Comparison of ENCODE assay signal across 22 cellular contexts in genomic region chr6:151632415-151632987, GRCh38.
DNase-seq lines count a peak whose midpoint lies in the region; ATAC-seq, FAIRE-seq and TF ChIP-seq lines count a peak whose summit lies in the region.
"Had no signal": no experiment of that assay in that cellular context is flagged by ENCODE, and none has a peak within 500 bp of the region (broad histone marks: within the 10 kb centered on the region; RNA-seq: fewer than 3 reads in every experiment).

No MANE protein-coding gene starts in this region.

- H3K27ac ChIP-seq in HepG2 (ENCODE audit: extremely low read length, insufficient read depth, low read length) (no peak overlapping the region), osteoblast (ENCODE audit: low read depth, low read length) (no peak overlapping the region), thyroid gland (no peak overlapping the region)
- H3K27ac ChIP-seq: GM23248, HL-60 had no signal

- 20% methylated on average over 2 of the region's 2 CpGs for WGBS in HepG2 (ENCODE audit: low lambda C conversion rate)
- WGBS in thyroid gland, 2 donors = 88 to 93% methylated on average over 2 of the region's 2 CpGs

- H2AFZ ChIP-seq in HepG2 (ENCODE audit: low read length) = no peak overlapping the region
- H2AFZ ChIP-seq in osteoblast (ENCODE audit: low read length) = peak overlapping the region; percentile 67
- H2AFZ ChIP-seq: GM23248 had no signal

- no peak overlapping the region for H3K4me3 Mint-ChIP-seq in stimulated activated naive CD8-positive, alpha-beta T cell treated with anti-CD3 and anti-CD28 coated beads, Interleukin-15, amount 100 ng/mL, for 72 hours
- H3K4me3 Mint-ChIP-seq: CD4-positive, CD25-positive, alpha-beta regulatory T cell; CD8-positive, alpha-beta memory T cell had no signal

- H3K4me3 ChIP-seq in HepG2 (replicated peaks in 1 of 3; ENCODE audit: insufficient read depth in 1 of 3, low read depth in 2 of 3, low read length in 3 of 3) = no peak overlapping the region
- peak overlapping the region; percentile 41 for H3K4me3 ChIP-seq in osteoblast (ENCODE audit: insufficient read depth, low read length)
- H3K4me3 ChIP-seq in thyroid gland (replicated peaks in 1 of 3) = no peak overlapping the region
- H3K4me3 ChIP-seq: GM23248, HAP-1 had no signal

- TF ChIP-seq CTCF in HepG2 (CRISPR knock-in tag; IDR thresholded peaks at IDR 0.05) = no peak
- TF ChIP-seq CTCF in osteoblast (IDR thresholded peaks at IDR 0.05; ENCODE audit: extremely low read depth, low read depth, low read length) = no peak
- no peak for TF ChIP-seq CTCF in thyroid gland (IDR thresholded peaks at IDR 0.05)

- peak; percentile 76 for FAIRE-seq in endometrium (lab: Jason Lieb, UNC)
- peak; percentile 15 for FAIRE-seq in HepG2 (lab: Jason Lieb, UNC)
- FAIRE-seq: A204.1, G401.6, GM12891, GM19239 had no signal

- H3K79me2 ChIP-seq in HepG2 (ENCODE audit: insufficient read depth, low read length) (no peaks in the 10 kb centered on the region), osteoblast (ENCODE audit: insufficient read depth, low read length) (no peaks in the 10 kb centered on the region)

- TF ChIP-seq RAD21 in HepG2 (CRISPR knock-in tag; IDR thresholded peaks at IDR 0.05) = no peak

- H3K4me1 ChIP-seq in HepG2 (ENCODE audit: insufficient read depth, low read length) (peaks cover 39% of the 10 kb centered on the region), osteoblast (ENCODE audit: insufficient read depth, low read length) (peaks cover 24% of the 10 kb centered on the region), thyroid gland (peaks cover 0 to 8% of the 10 kb centered on the region in 2 donors)
- H3K4me1 ChIP-seq: BE2C had no signal

- CTCF ChIA-PET in HepG2 (lab: Yijun Ruan, JAX; ENCODE audit: low intra/inter-chr PET ratio, low total read pairs) = no interaction called here

- no peaks in the 10 kb centered on the region for H3K9me3 ChIP-seq in HepG2 (ENCODE audit: low read length)
- no peaks in the 10 kb centered on the region for H3K9me3 ChIP-seq in osteoblast (ENCODE audit: low read depth, low read length)
- no peaks in the 10 kb centered on the region for H3K9me3 ChIP-seq in thyroid gland
- H3K9me3 ChIP-seq: BE2C, HAP-1 had no signal

- no peak for TF ChIP-seq EP300 in HepG2 (IDR thresholded peaks at IDR 0.05; ENCODE audit: low read depth in 2 of 2, low read length in 2 of 2)
- TF ChIP-seq EP300 in HepG2 (CRISPR knock-in tag; IDR thresholded peaks at IDR 0.05; ENCODE audit: borderline replicate concordance) = no peak

- H3K27me3 Mint-ChIP-seq in stimulated activated naive CD8-positive, alpha-beta T cell treated with anti-CD3 and anti-CD28 coated beads, Interleukin-15, amount 100 ng/mL, for 72 hours = peaks cover 37% of the 10 kb centered on the region

- DNase-seq in HepG2 (ENCODE audit: low spot score) = no peak
- DNase-seq in osteoblast (ENCODE audit: insufficient read length, low spot score, missing footprints) = no peak
- DNase-seq in stimulated activated CD4-positive, alpha-beta T cell treated with anti-CD3 and anti-CD28 coated beads, Interleukin-4, amount 100 ng/mL, for 1 hour = no peak
- no peak for DNase-seq in thyroid gland
- no peak for DNase-seq in stimulated activated naive CD8-positive, alpha-beta T cell treated with anti-CD3 and anti-CD28 coated beads, Interleukin-15, amount 100 ng/mL, for 72 hours
- DNase-seq: ACHN; BE2C; C1 segment of cervical spinal cord; CD4-positive, CD25-positive, alpha-beta regulatory T cell; CD8-positive, alpha-beta memory T cell; COR-L47; DMS 273 treated with DMSO at 0.1 percent for 48 hours; GM23248; IMR-90 had no signal

- TF ChIP-seq POLR2A in HepG2 (IDR thresholded peaks at IDR 0.05; ENCODE audit: insufficient read depth in 1 of 2, low read depth in 2 of 2, low read length in 2 of 2) (no peak), thyroid gland (IDR thresholded peaks at IDR 0.05) (no peak)

- no peaks in the 10 kb centered on the region for H3K9me3 Mint-ChIP-seq in stimulated activated naive CD8-positive, alpha-beta T cell treated with anti-CD3 and anti-CD28 coated beads, Interleukin-15, amount 100 ng/mL, for 72 hours

- H3K36me3 ChIP-seq in HepG2 (replicated peaks in 1 of 2; ENCODE audit: control insufficient read depth in 1 of 2, insufficient read depth in 2 of 2, low read length in 2 of 2) = no peaks in the 10 kb centered on the region
- no peaks in the 10 kb centered on the region for H3K36me3 ChIP-seq in osteoblast (ENCODE audit: insufficient read depth, low read length)
- H3K36me3 ChIP-seq in thyroid gland = no peaks in the 10 kb centered on the region
- H3K36me3 ChIP-seq: BE2C, HAP-1 had no signal

- no TSS peak for BruUV-seq in HepG2 (replicated peaks; lab: Mats Ljungman, UMichigan)

- H3K4me2 ChIP-seq in HepG2 (ENCODE audit: low read depth, low read length) (no peak overlapping the region), osteoblast (ENCODE audit: insufficient read depth, low read length) (peak overlapping the region; percentile 49)

- H3K9ac ChIP-seq in HepG2 (ENCODE audit: insufficient read depth, low read depth, low read length) = no peak overlapping the region
- H3K9ac ChIP-seq: GM23248 had no signal

- in situ Hi-C loops in HepG2 (cut with HindIII; ENCODE audit: extremely low pct_ligation_motif_present, low pct_unique_long_range_greater_than_20kb) = no loop called here

- H3K4me1 Mint-ChIP-seq in stimulated activated naive CD8-positive, alpha-beta T cell treated with anti-CD3 and anti-CD28 coated beads, Interleukin-15, amount 100 ng/mL, for 72 hours = peaks cover 14% of the 10 kb centered on the region
- H3K4me1 Mint-ChIP-seq: CD8-positive, alpha-beta memory T cell had no signal

- no peaks in the 10 kb centered on the region for H3K27me3 ChIP-seq in HepG2 (ENCODE audit: control insufficient read depth in 1 of 2, insufficient read depth in 2 of 2, low read length in 2 of 2)
- no peaks in the 10 kb centered on the region for H3K27me3 ChIP-seq in osteoblast (ENCODE audit: insufficient read depth, low read length)
- no peaks in the 10 kb centered on the region for H3K27me3 ChIP-seq in thyroid gland
- H3K27me3 ChIP-seq: BE2C had no signal

- POLR2A ChIA-PET in HepG2 (lab: Yijun Ruan, JAX) = no interaction called here

- intact Hi-C loops in HepG2 (cut with micrococcal nuclease; ENCODE audit: unreplicated experiment) = loop anchor here (5.0 kb wide), 1 partner anchor 140 kb away; the partner anchor contains the start of gene CCDC170
- intact Hi-C loops in thyroid gland (cut with DNase I) = no loop called here

- H4K20me1 ChIP-seq in HepG2 (ENCODE audit: insufficient read depth, low read length) (no peaks in the 10 kb centered on the region), osteoblast (ENCODE audit: insufficient read depth, low read length) (no peaks in the 10 kb centered on the region)

- ATAC-seq in HepG2 = no peak
- ATAC-seq in HG02759 (IDR thresholded peaks at IDR 0.05; ENCODE audit: unreplicated experiment) = no peak
- ATAC-seq in stimulated activated naive CD8-positive, alpha-beta T cell treated with anti-CD3 and anti-CD28 coated beads, Interleukin-15, amount 100 ng/mL, for 72 hours = no peak

- H3K27ac Mint-ChIP-seq in stimulated activated naive CD8-positive, alpha-beta T cell treated with anti-CD3 and anti-CD28 coated beads, Interleukin-15, amount 100 ng/mL, for 72 hours = no peak overlapping the region
- H3K27ac Mint-ChIP-seq: CD4-positive, CD25-positive, alpha-beta regulatory T cell; CD8-positive, alpha-beta memory T cell had no signal

TF ChIP-seq in HepG2, 621 proteins besides CTCF, POLR2A, EP300 and RAD21:
- TF ChIP-seq ZNF574 (CRISPR knock-in tag; IDR thresholded peaks at IDR 0.05) (no peak), HNF4A (CRISPR knock-in tag; IDR thresholded peaks at IDR 0.05) (peak; percentile 46; the same call in 1 of the 2 replicates)
